Comparison of ENCODE assay signal across 17 cellular contexts in the genomic region with DNA sequence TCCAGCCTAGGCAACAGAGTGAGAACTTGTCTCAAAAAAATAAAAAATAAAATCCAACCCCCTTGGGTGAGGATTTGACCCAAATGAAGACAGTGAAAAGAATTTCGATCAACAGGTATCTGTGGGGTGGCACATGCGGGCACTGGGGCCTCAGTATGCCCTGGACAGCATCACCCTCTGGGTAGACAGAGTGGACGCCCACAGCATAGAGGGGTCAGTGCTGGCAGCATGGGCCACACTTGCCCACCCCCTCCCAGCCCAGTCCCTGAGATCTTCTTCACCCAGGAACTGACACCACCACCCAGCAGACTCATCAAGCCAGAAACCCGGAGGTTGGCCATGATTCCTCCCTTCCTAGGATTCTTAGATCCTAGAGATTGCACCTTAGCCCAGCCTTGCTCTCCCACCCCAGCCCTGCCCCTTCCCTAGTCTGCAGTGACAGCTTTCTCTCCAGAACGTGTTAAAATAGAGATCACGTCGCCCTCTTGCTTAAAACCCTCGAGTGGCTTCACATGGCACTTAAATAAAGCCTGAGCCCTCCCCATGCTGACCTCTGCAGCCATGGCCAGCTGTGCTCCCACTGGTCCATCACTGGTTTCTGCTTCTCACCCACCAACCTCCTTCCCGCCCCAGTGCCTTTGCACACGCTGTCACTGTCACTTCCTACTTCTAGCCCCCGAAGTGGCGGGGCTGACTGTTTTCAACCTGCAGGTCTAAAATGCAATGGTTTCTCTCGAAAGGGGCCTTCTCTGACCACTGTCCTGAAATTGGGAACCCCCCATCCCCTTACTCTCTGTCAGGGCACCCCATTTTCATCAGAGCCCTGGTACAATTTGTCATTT. TPM values are rescaled to one million over a fixed set of nuclear protein-coding genes. Genes with fewer than 3 reads are reported as not detected.
DNase-seq lines count a peak whose midpoint lies in the region; ATAC-seq and TF ChIP-seq lines count a peak whose summit lies in the region.
"Had no signal": no experiment of that assay in that cellular context is flagged by ENCODE, and none has a peak within 500 bp of the region (broad histone marks: within the 10 kb centered on the region; RNA-seq: fewer than 3 reads in every experiment).

No MANE protein-coding gene starts in this region.

- H3K4me1 Mint-ChIP-seq in activated CD8-positive, alpha-beta T cell treated with anti-CD3 and anti-CD28 coated beads, Interleukin-2, amount 10 ng/mL, durations not matched to agents 7 days and 5 days (ENCODE audit: low read depth), result peaks cover 6% of the 10 kb centered on the region

- no TSS peak for BruUV-seq in PC-3 (replicated peaks; lab: Mats Ljungman, UMichigan)

- H3K27ac ChIP-seq in PC-3 (ENCODE audit: low read length) (no peak overlapping the region), lower lobe of right lung (no peak overlapping the region), spleen (no peak overlapping the region)
- H3K27ac ChIP-seq: GM23248 had no signal

- no peak for TF ChIP-seq CTCF in PC-3 (conservative IDR thresholded peaks at IDR 0.05; ENCODE audit: low read depth, low read length)
- no peak for TF ChIP-seq CTCF in lower lobe of right lung (IDR thresholded peaks at IDR 0.05)
- TF ChIP-seq CTCF in spleen (IDR thresholded peaks at IDR 0.05 in 8 of 11, conservative IDR thresholded peaks at IDR 0.05 in 3 of 11), result no peak

- 57 to 70% (median 63%) methylated on average over 13 of the region's 13 CpGs for WGBS in spleen, 5 donors

- H4K20me1 ChIP-seq in PC-3 (ENCODE audit: low read length), result no peaks in the 10 kb centered on the region

- no peak overlapping the region for H3K27ac Mint-ChIP-seq in activated CD8-positive, alpha-beta T cell treated with anti-CD3 and anti-CD28 coated beads, Interleukin-2, amount 10 ng/mL, durations not matched to agents 7 days and 5 days

- H3K9me3 ChIP-seq in ES-I3 (ENCODE audit: control insufficient read depth, insufficient read depth, low read length), result no peaks in the 10 kb centered on the region
- no peaks in the 10 kb centered on the region for H3K9me3 ChIP-seq in PC-3 (ENCODE audit: low read length)
- H3K9me3 ChIP-seq in lower lobe of right lung, result no peaks in the 10 kb centered on the region
- H3K9me3 ChIP-seq in spleen, result no peaks in the 10 kb centered on the region
- H3K9me3 ChIP-seq: BE2C had no signal

- CTCF ChIA-PET in PC-3 (lab: Charles Lee), result no interaction called here
- CTCF ChIA-PET in activated CD8-positive, alpha-beta T cell treated with anti-CD3 and anti-CD28 coated beads, Interleukin-2, amount 10 ng/mL, durations not matched to agents 7 days and 5 days (lab: Charles Lee), result interaction anchor here (1.0 kb wide), 1 partner anchor 11 kb away, joined by 3 read pairs; no protein-coding TSS in a partner anchor

- no peak overlapping the region for H2AFZ ChIP-seq in PC-3 (ENCODE audit: low read length)
- H2AFZ ChIP-seq: GM23248 had no signal

- H3K4me3 ChIP-seq in PC-3 (ENCODE audit: low read length) (no peak overlapping the region), lower lobe of right lung (no peak overlapping the region), spleen (no peak overlapping the region)
- H3K4me3 ChIP-seq: GM23248 had no signal

- no peaks in the 10 kb centered on the region for H3K27me3 ChIP-seq in PC-3 (ENCODE audit: low read length)
- H3K27me3 ChIP-seq in lower lobe of right lung (ENCODE audit: low read depth), result peaks cover 15% of the 10 kb centered on the region
- H3K27me3 ChIP-seq in spleen (replicated peaks in 1 of 7), result peaks cover 0 to 47% (median 0%) of the 10 kb centered on the region in 7 donors
- H3K27me3 ChIP-seq: BE2C had no signal

- no peak for ATAC-seq in PC-3
- no peak for ATAC-seq in lower lobe of right lung
- no peak for ATAC-seq in activated CD8-positive, alpha-beta T cell treated with anti-CD3 and anti-CD28 coated beads, Interleukin-2, amount 10 ng/mL, durations not matched to agents 7 days and 5 days

- H3K4me1 ChIP-seq in ES-I3 (ENCODE audit: insufficient read depth, low read length) (no peaks in the 10 kb centered on the region), PC-3 (ENCODE audit: insufficient read depth, low read length) (no peaks in the 10 kb centered on the region), lower lobe of right lung (no peaks in the 10 kb centered on the region), spleen (no peaks in the 10 kb centered on the region)
- H3K4me1 ChIP-seq: BE2C had no signal

- peaks cover 17% of the 10 kb centered on the region for H3K27me3 Mint-ChIP-seq in activated CD8-positive, alpha-beta T cell treated with anti-CD3 and anti-CD28 coated beads, Interleukin-2, amount 10 ng/mL, durations not matched to agents 7 days and 5 days (ENCODE audit: low read depth)

- peak overlapping the region; percentile 8; the same call in 1 of the 2 replicates for H3K9ac ChIP-seq in ES-I3 (ENCODE audit: low read depth, low read length)
- H3K9ac ChIP-seq in PC-3 (ENCODE audit: low read length), result no peak overlapping the region
- H3K9ac ChIP-seq: GM23248 had no signal

- intact Hi-C loops in PC-3 (cut with micrococcal nuclease), result no loop called here
- intact Hi-C loops in lower lobe of right lung (cut with DNase I), result no loop called here
- intact Hi-C loops in spleen (cut with DNase I; ENCODE audit: low total_unique reads), result no loop called here

- no peaks in the 10 kb centered on the region for H3K36me3 ChIP-seq in ES-I3 (ENCODE audit: insufficient read depth, low read length)
- no peaks in the 10 kb centered on the region for H3K36me3 ChIP-seq in PC-3 (ENCODE audit: low read depth, low read length)
- no peaks in the 10 kb centered on the region for H3K36me3 ChIP-seq in lower lobe of right lung
- no peaks in the 10 kb centered on the region for H3K36me3 ChIP-seq in spleen
- H3K36me3 ChIP-seq: BE2C had no signal

- no peaks in the 10 kb centered on the region for H3K9me2 ChIP-seq in PC-3 (replicated peaks; ENCODE audit: low read length)

- no peaks in the 10 kb centered on the region for H3K36me3 Mint-ChIP-seq in activated CD8-positive, alpha-beta T cell treated with anti-CD3 and anti-CD28 coated beads, Interleukin-2, amount 10 ng/mL, durations not matched to agents 7 days and 5 days (ENCODE audit: low read depth)
- H3K36me3 Mint-ChIP-seq: CD4-positive, CD25-positive, alpha-beta regulatory T cell had no signal

- H3K4me2 ChIP-seq in PC-3 (ENCODE audit: low read length), result 0 out of 2 replicates have a peak overlapping the region, but pooled peaks have one; percentile 28

- no peaks in the 10 kb centered on the region for H3K9me3 Mint-ChIP-seq in activated CD8-positive, alpha-beta T cell treated with anti-CD3 and anti-CD28 coated beads, Interleukin-2, amount 10 ng/mL, durations not matched to agents 7 days and 5 days (ENCODE audit: insufficient read depth)

- TF ChIP-seq POLR2A in spleen (IDR thresholded peaks at IDR 0.05), result no peak

- no peaks in the 10 kb centered on the region for H3F3A ChIP-seq in PC-3 (ENCODE audit: low read length, unreplicated experiment)

- POLR2A ChIA-PET in PC-3 (lab: Charles Lee; ENCODE audit: unreplicated experiment), result no interaction called here
- POLR2A ChIA-PET in activated CD8-positive, alpha-beta T cell treated with anti-CD3 and anti-CD28 coated beads, Interleukin-2, amount 10 ng/mL, durations not matched to agents 7 days and 5 days (lab: Charles Lee), result no interaction called here

- DNase-seq in PC-3 (no peak), lower lobe of right lung (peak; percentile 14), spleen (peak; percentile 43), NCI-H510A (lab: John Stamatoyannopoulos, UW) (no peak), NCI-H526 (lab: John Stamatoyannopoulos, UW) (no peak), SIG-M5 (lab: John Stamatoyannopoulos, UW) (no peak)
- no peak for DNase-seq in activated CD8-positive, alpha-beta T cell treated with anti-CD3 and anti-CD28 coated beads, Interleukin-2, amount 10 ng/mL, durations not matched to agents 7 days and 5 days
- DNase-seq: BE2C; CD4-positive, CD25-positive, alpha-beta regulatory T cell; COR-L47; GDM1; GM23248; NCI-H1417 treated with DMSO at 0.1 percent for 48 hours; NCI-H1930; NCI-H226; SHP77 treated with DMSO at 0.1 percent for 48 hours had no signal

- no peak overlapping the region for H3K4me3 Mint-ChIP-seq in activated CD8-positive, alpha-beta T cell treated with anti-CD3 and anti-CD28 coated beads, Interleukin-2, amount 10 ng/mL, durations not matched to agents 7 days and 5 days

- H3K79me2 ChIP-seq in PC-3 (ENCODE audit: low read length), result no peaks in the 10 kb centered on the region

RNA-seq across cellular contexts. Expression of gene DYNC1H1, which starts 26.2 kb away (rescaled TPM):
- total RNA-seq in PC-3 (2014; rRNA removed) (606 and 701 TPM in 2 replicates), lower lobe of right lung (437 TPM), spleen (100 to 1,000 TPM; 270 to 446 (median 403) TPM)
- polyA plus RNA-seq in spleen, result 10 to 100 TPM; 65.9 to 85.8 (median 70.5) TPM
- 100 to 1,000 TPM; 271 to 274 TPM for total RNA-seq in activated CD8-positive, alpha-beta T cell treated with anti-CD3 and anti-CD28 coated beads, Interleukin-2, amount 10 ng/mL, durations not matched to agents 7 days and 5 days

Comparison
In these comparisons a context has a peak if more than half of its experiments do, and no peak if none do; other contexts are left out.
1. DNase-seq: peak in lower lobe of right lung (single experiment) and spleen (single experiment); none in PC-3 (single experiment), NCI-H510A (single experiment), activated CD8-positive, alpha-beta T cell treated with anti-CD3 and anti-CD28 coated beads, Interleukin-2, amount 10 ng/mL, durations not matched to agents 7 days and 5 days (single experiment), NCI-H526 (0 of 2) and SIG-M5 (single experiment).